ENCODE assay signal across 15 cellular contexts in the genomic region with DNA sequence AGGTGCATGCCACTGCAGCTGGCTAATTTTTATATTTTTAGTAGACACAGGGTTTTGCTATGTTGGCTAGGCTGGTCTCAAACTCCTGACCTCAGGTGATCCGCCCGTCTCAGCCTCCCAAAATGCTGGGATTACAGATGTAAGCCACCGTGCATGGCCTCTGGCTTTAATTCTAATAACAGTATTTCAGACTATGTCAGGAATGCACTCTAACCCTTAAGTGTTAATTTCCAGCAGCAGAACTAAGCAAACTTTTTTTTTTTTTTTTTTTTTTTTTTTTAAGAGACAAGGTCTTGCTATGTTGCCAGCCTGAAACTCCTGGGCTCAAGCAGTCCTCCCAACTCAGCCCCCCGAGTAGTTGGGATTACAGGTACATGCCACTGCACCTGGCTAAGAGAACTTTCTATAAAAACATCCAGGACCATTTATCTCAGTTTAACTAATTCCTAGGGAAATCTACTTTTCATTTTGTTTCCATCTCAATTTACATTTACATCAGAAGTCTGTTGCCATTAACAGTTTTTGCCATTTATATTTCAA.
"Had no signal": no experiment of that assay in that cellular context is flagged by ENCODE, and none has a peak within 500 bp of the region (broad histone marks: within the 10 kb centered on the region; RNA-seq: fewer than 3 reads in every experiment).

No MANE protein-coding gene starts in this region.

- H3K27ac Mint-ChIP-seq: activated B cell treated with CpG ODN at 0.5 μM for 24 hours; activated CD4-positive, alpha-beta memory T cell treated with anti-CD3 and anti-CD28 coated beads, Interleukin-2, amount 10 ng/mL, durations not matched to agents 7 days and 5 days; activated CD8-positive, alpha-beta memory T cell treated with anti-CD3 and anti-CD28 coated beads, Interleukin-2, amount 10 ng/mL, durations not matched to agents 7 days and 5 days; activated T-helper 2 cell treated with anti-CD3 and anti-CD28 coated beads, Interferon-gamma antibody, Interleukin-2, Interleukin-4, amounts not matched to agents 10 μg/mL and 5 μg/mL and 100 μg/mL, durations not matched to agents 14 hours and 24 hours and 36 hours; dendritic cell treated with granulocyte-macrophage colony-stimulating factor and Interleukin-4, amounts not matched to agents 40 ng/mL and 50 ng/mL, for 4 days had no signal

- ATAC-seq: activated CD8-positive, alpha-beta memory T cell treated with anti-CD3 and anti-CD28 coated beads, Interleukin-2, amount 10 ng/mL, durations not matched to agents 7 days and 5 days; stimulated activated naive CD8-positive, alpha-beta T cell treated with anti-CD3 and anti-CD28 coated beads, Interleukin-15, amount 100 ng/mL, for 72 hours; T-cell had no signal

- H3K4me3 ChIP-seq: adrenal gland, SK-N-MC, thoracic aorta had no signal

- H3K4me3 Mint-ChIP-seq: activated B cell treated with CpG ODN at 0.5 μM for 24 hours; activated CD4-positive, alpha-beta memory T cell treated with anti-CD3 and anti-CD28 coated beads, Interleukin-2, amount 10 ng/mL, durations not matched to agents 7 days and 5 days; activated CD8-positive, alpha-beta memory T cell treated with anti-CD3 and anti-CD28 coated beads, Interleukin-2, amount 10 ng/mL, durations not matched to agents 7 days and 5 days; dendritic cell treated with granulocyte-macrophage colony-stimulating factor and Interleukin-4, amounts not matched to agents 40 ng/mL and 50 ng/mL, for 4 days; stimulated activated naive CD8-positive, alpha-beta T cell treated with anti-CD3 and anti-CD28 coated beads, Interleukin-15, amount 100 ng/mL, for 72 hours; T-cell had no signal

- H3K27me3 ChIP-seq: adrenal gland had no signal

- H3K9me3 ChIP-seq: adrenal gland, thoracic aorta had no signal

- H3K27ac ChIP-seq: thoracic aorta had no signal

- DNase-seq: activated B cell treated with CpG ODN at 0.5 μM for 24 hours; activated CD4-positive, alpha-beta memory T cell treated with anti-CD3 and anti-CD28 coated beads, Interleukin-2, amount 10 ng/mL, durations not matched to agents 7 days and 5 days; activated CD4-positive, alpha-beta T cell treated with anti-CD3 and anti-CD28 coated beads for 48 hours; activated CD8-positive, alpha-beta memory T cell treated with anti-CD3 and anti-CD28 coated beads, Interleukin-2, amount 10 ng/mL, durations not matched to agents 7 days and 5 days; activated naive CD4-positive, alpha-beta T cell treated with Interleukin-2 at 50 U/mL for 16 hours; effector memory CD4-positive, alpha-beta T cell; midbrain; occipital lobe; stimulated activated naive CD8-positive, alpha-beta T cell treated with anti-CD3 and anti-CD28 coated beads, Interleukin-15, amount 100 ng/mL, for 72 hours; T-cell had no signal

- H3K36me3 ChIP-seq: adrenal gland, thoracic aorta had no signal

- H3K9me3 Mint-ChIP-seq: activated B cell treated with CpG ODN at 0.5 μM for 24 hours; activated CD4-positive, alpha-beta memory T cell treated with anti-CD3 and anti-CD28 coated beads, Interleukin-2, amount 10 ng/mL, durations not matched to agents 7 days and 5 days; activated T-helper 2 cell treated with anti-CD3 and anti-CD28 coated beads, Interferon-gamma antibody, Interleukin-2, Interleukin-4, amounts not matched to agents 10 μg/mL and 5 μg/mL and 100 μg/mL, durations not matched to agents 14 hours and 24 hours and 36 hours; dendritic cell treated with granulocyte-macrophage colony-stimulating factor and Interleukin-4, amounts not matched to agents 40 ng/mL and 50 ng/mL, for 4 days; stimulated activated naive CD8-positive, alpha-beta T cell treated with anti-CD3 and anti-CD28 coated beads, Interleukin-15, amount 100 ng/mL, for 72 hours; T-cell had no signal

- H3K27me3 Mint-ChIP-seq: activated B cell treated with CpG ODN at 0.5 μM for 24 hours; activated CD4-positive, alpha-beta memory T cell treated with anti-CD3 and anti-CD28 coated beads, Interleukin-2, amount 10 ng/mL, durations not matched to agents 7 days and 5 days; activated CD8-positive, alpha-beta memory T cell treated with anti-CD3 and anti-CD28 coated beads, Interleukin-2, amount 10 ng/mL, durations not matched to agents 7 days and 5 days; dendritic cell treated with granulocyte-macrophage colony-stimulating factor and Interleukin-4, amounts not matched to agents 40 ng/mL and 50 ng/mL, for 4 days; stimulated activated naive CD8-positive, alpha-beta T cell treated with anti-CD3 and anti-CD28 coated beads, Interleukin-15, amount 100 ng/mL, for 72 hours; T-cell had no signal
